Comparison of ENCODE assay signal across 29 cellular contexts in the genomic region with DNA sequence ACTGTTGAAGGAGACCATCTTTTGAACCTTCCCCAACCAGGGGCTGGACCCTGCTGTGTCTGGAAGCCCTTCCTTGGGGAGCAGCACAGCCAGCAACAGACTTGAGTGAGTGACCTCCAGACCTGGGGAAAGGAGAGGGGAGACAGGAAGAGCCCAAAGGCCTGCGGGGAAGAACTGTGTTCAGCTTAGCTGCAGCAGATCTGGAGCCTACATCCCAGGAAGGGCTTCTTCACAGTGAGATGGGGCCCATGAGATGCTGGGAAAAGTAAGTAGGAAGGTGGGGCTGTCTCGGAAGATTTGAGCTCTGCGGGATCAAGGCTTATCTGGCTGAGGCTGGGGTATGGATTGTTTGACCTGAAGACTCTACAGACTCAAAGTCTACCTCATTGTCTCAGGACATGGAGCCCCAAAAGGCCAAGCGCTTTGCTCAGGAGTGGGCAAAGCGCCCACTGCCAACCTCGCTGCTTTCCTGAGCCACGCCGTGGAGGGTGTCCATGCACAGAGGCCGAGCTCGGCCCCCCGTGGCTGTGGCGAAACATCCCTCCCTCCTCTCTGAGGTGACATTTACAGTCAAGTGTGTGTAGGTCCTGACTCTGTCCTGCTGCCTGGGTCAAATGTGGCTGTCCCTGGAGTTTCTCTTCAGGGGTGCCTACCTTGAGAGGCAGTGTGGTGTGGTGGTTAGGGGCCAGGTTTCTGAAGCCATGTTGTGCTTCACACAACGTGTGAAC. TPM values are rescaled to one million over a fixed set of nuclear protein-coding genes. Genes with fewer than 3 reads are reported as not detected.
DNase-seq lines count a peak whose midpoint lies in the region; ATAC-seq, FAIRE-seq and TF ChIP-seq lines count a peak whose summit lies in the region.
"Had no signal": no experiment of that assay in that cellular context is flagged by ENCODE, and none has a peak within 500 bp of the region (broad histone marks: within the 10 kb centered on the region; RNA-seq: fewer than 3 reads in every experiment).

No MANE protein-coding gene starts in this region.

- no peak for ATAC-seq in activated T-cell treated with anti-CD3 and anti-CD28 coated beads, Interleukin-2, amount 50 U/mL, for 72 hours (replicated peaks in 1 of 2)
- no peak for ATAC-seq in gastroesophageal sphincter
- ATAC-seq: HCT116, mucosa of descending colon, psoas muscle had no signal

- no peak for TF ChIP-seq EP300 in sigmoid colon (IDR thresholded peaks at IDR 0.05)
- TF ChIP-seq EP300 in gastroesophageal sphincter (IDR thresholded peaks at IDR 0.05), result no peak

- no peaks in the 10 kb centered on the region for H3K36me3 ChIP-seq in WERI-Rb-1
- H3K36me3 ChIP-seq in kidney (ENCODE audit: control insufficient read depth in 1 of 2, insufficient read depth in 2 of 2, low read length in 2 of 2), result no peaks in the 10 kb centered on the region
- no peaks in the 10 kb centered on the region for H3K36me3 ChIP-seq in sigmoid colon
- H3K36me3 ChIP-seq in A673 (ENCODE audit: insufficient read depth, low read length, poor library complexity, severe bottlenecking), result no peaks in the 10 kb centered on the region
- no peaks in the 10 kb centered on the region for H3K36me3 ChIP-seq in gastroesophageal sphincter
- H3K36me3 ChIP-seq: breast epithelium, colonic mucosa, neutrophil had no signal

- TF ChIP-seq CTCF in WERI-Rb-1 (IDR thresholded peaks at IDR 0.05; ENCODE audit: low read depth, low read length) (no peak), kidney (IDR thresholded peaks at IDR 0.05; ENCODE audit: borderline replicate concordance, extremely low read depth, insufficient read depth) (no peak), sigmoid colon (IDR thresholded peaks at IDR 0.05) (no peak), A673 (conservative IDR thresholded peaks at IDR 0.05; ENCODE audit: low read depth, low read length) (no peak), gastroesophageal sphincter (IDR thresholded peaks at IDR 0.05) (no peak)

- TF ChIP-seq POLR2A in sigmoid colon (IDR thresholded peaks at IDR 0.05) (no peak), gastroesophageal sphincter (IDR thresholded peaks at IDR 0.05) (no peak)

- WGBS in sigmoid colon, 2 donors, result 89 to 93% methylated on average over 13 of the region's 13 CpGs
- WGBS in gastroesophageal sphincter (ENCODE audit: low coverage in 1 of 2), 2 donors, result 74 to 84% methylated on average over 4 to 6 of the region's 13 CpGs

- no peak overlapping the region for H3K9ac ChIP-seq in kidney (ENCODE audit: low read length in 2 of 2)

- FAIRE-seq in kidney (lab: Jason Lieb, UNC), result no peak
- FAIRE-seq: A204.1, endometrium, islet of Langerhans had no signal

- no peaks in the 10 kb centered on the region for H3K27me3 Mint-ChIP-seq in activated T-cell treated with anti-CD3 and anti-CD28 coated beads, Interleukin-2, amount 50 U/mL, for 72 hours (ENCODE audit: low read depth)

- H3K27ac ChIP-seq in WERI-Rb-1 (no peak overlapping the region), kidney (ENCODE audit: low read depth in 2 of 2, low read length in 2 of 2) (no peak overlapping the region), sigmoid colon (no peak overlapping the region), A673 (ENCODE audit: low read depth, low read length, poor library complexity, severe bottlenecking) (no peak overlapping the region), gastroesophageal sphincter (no peak overlapping the region)
- H3K27ac ChIP-seq: breast epithelium, colonic mucosa, neutrophil, psoas muscle had no signal

- no peaks in the 10 kb centered on the region for H3K9me3 Mint-ChIP-seq in activated T-cell treated with anti-CD3 and anti-CD28 coated beads, Interleukin-2, amount 50 U/mL, for 72 hours
- H3K9me3 Mint-ChIP-seq: IgD-negative memory B cell had no signal

- no TSS peak for BruUV-seq in A673 (replicated peaks; lab: Mats Ljungman, UMichigan)

- no peak overlapping the region for H3K27ac Mint-ChIP-seq in activated T-cell treated with anti-CD3 and anti-CD28 coated beads, Interleukin-2, amount 50 U/mL, for 72 hours
- H3K27ac Mint-ChIP-seq: IgD-negative memory B cell had no signal

- H3K4me3 Mint-ChIP-seq in activated T-cell treated with anti-CD3 and anti-CD28 coated beads, Interleukin-2, amount 50 U/mL, for 72 hours, result no peak overlapping the region

- no peaks in the 10 kb centered on the region for H3K4me1 ChIP-seq in kidney (ENCODE audit: control insufficient read depth in 1 of 2, insufficient read depth in 1 of 2, low read depth in 1 of 2, low read length in 2 of 2)
- peaks cover 0 to 9% (median 4%) of the 10 kb centered on the region in 4 donors for H3K4me1 ChIP-seq in sigmoid colon
- peaks cover 11% of the 10 kb centered on the region for H3K4me1 ChIP-seq in A673 (ENCODE audit: insufficient read depth, low read length, poor library complexity, severe bottlenecking)
- peaks cover 0 to 21% (median 4%) of the 10 kb centered on the region in 3 donors for H3K4me1 ChIP-seq in gastroesophageal sphincter
- H3K4me1 ChIP-seq: colonic mucosa had no signal

- DNase-seq in activated T-cell treated with anti-CD3 and anti-CD28 coated beads, Interleukin-2, amount 50 U/mL, for 1 hour, result peak; percentile 10
- DNase-seq in activated T-cell treated with anti-CD3 and anti-CD28 coated beads, Interleukin-2, amount 50 U/mL, for 72 hours, result no peak
- DNase-seq in WERI-Rb-1 (peak; percentile 4), kidney (peak; percentile 40), sigmoid colon (peak; percentile 36), A673 (ENCODE audit: low spot score) (no peak), dedifferentiated amniotic fluid mesenchymal stem cell (ENCODE audit: extremely low spot score) (no peak)
- DNase-seq: activated CD4-positive, alpha-beta T cell treated with anti-CD3 and anti-CD28 coated beads, Interleukin-2, amount 50 U/mL, for 1 hour; activated gamma-delta T cell treated with Interleukin-2 at 50 U/mL for 16 hours; colonic mucosa; COR-L47; DND-41; mucosa of descending colon; NCI-H1105 treated with DMSO at 0.1 percent for 48 hours; NCI-H2029 treated with DMSO at 0.1 percent for 48 hours; NCI-H226; NCI-H748 treated with DMSO at 0.1 percent for 48 hours; RPMI8226 had no signal

- H3K9me3 ChIP-seq in WERI-Rb-1 (ENCODE audit: severe bottlenecking) (no peaks in the 10 kb centered on the region), kidney (ENCODE audit: control insufficient read depth in 1 of 2, low read length in 2 of 2) (no peaks in the 10 kb centered on the region), sigmoid colon (no peaks in the 10 kb centered on the region), A673 (ENCODE audit: low read depth, low read length, poor library complexity, severe bottlenecking) (no peaks in the 10 kb centered on the region), gastroesophageal sphincter (no peaks in the 10 kb centered on the region)
- H3K9me3 ChIP-seq: breast epithelium, colonic mucosa, mucosa of descending colon, neutrophil, psoas muscle had no signal

- no peaks in the 10 kb centered on the region for H3K36me3 Mint-ChIP-seq in activated T-cell treated with anti-CD3 and anti-CD28 coated beads, Interleukin-2, amount 50 U/mL, for 72 hours (ENCODE audit: insufficient read depth in 2 of 2)

- POLR2A ChIA-PET in A673 (lab: Charles Lee; ENCODE audit: low non-redundant PET), result no interaction called here

- peaks cover 9% of the 10 kb centered on the region for H3K4me1 Mint-ChIP-seq in activated T-cell treated with anti-CD3 and anti-CD28 coated beads, Interleukin-2, amount 50 U/mL, for 72 hours (ENCODE audit: low read depth)

- H3K27me3 ChIP-seq in WERI-Rb-1 (ENCODE audit: insufficient read depth, low read depth, severe bottlenecking) (no peaks in the 10 kb centered on the region), sigmoid colon (no peaks in the 10 kb centered on the region), A673 (replicated peaks; ENCODE audit: insufficient read depth, low read depth, low read length, poor library complexity) (no peaks in the 10 kb centered on the region), gastroesophageal sphincter (peaks cover 17% of the 10 kb centered on the region)
- H3K27me3 ChIP-seq: breast epithelium, colonic mucosa had no signal

- H3K4me3 ChIP-seq in WERI-Rb-1 (ENCODE audit: low read depth, low read length) (no peak overlapping the region), kidney (ENCODE audit: low read length in 2 of 2) (no peak overlapping the region), sigmoid colon (no peak overlapping the region), A673 (ENCODE audit: low read depth, low read length, poor library complexity, severe bottlenecking) (no peak overlapping the region), gastroesophageal sphincter (no peak overlapping the region)
- H3K4me3 ChIP-seq: breast epithelium, colonic mucosa, mucosa of descending colon, psoas muscle had no signal

- intact Hi-C loops in kidney (cut with DNase I) (loop anchor here (5.0 kb wide), 1 partner anchor 129 kb away; no protein-coding TSS in a partner anchor), sigmoid colon (cut with DNase I) (no loop called here), A673 (cut with micrococcal nuclease; ENCODE audit: unreplicated experiment) (no loop called here)

- CTCF ChIA-PET in A673 (lab: Charles Lee), result interaction anchor here (1.0 kb wide), 2 partner anchors 125 to 172 kb away, joined by 3 read pairs; no protein-coding TSS in a partner anchor

RNA-seq across cellular contexts. Expression of gene SPOCD1, which starts 24.5 kb away (rescaled TPM):
- 1 to 10 TPM in 1 of 2 donors, under 1 TPM in 1; 0.74 to 1.0 TPM for total RNA-seq in activated T-cell treated with anti-CD3 and anti-CD28 coated beads, Interleukin-2, amount 50 U/mL, for 72 hours
- total RNA-seq in kidney (0.98 TPM), sigmoid colon (under 1 TPM in 2 of 4 donors, not detected in 2; 0.14 to 0.55 TPM), A673 (2021) (0.58 and 0.85 TPM in 2 replicates), gastroesophageal sphincter (1 to 10 TPM in 2 of 4 donors, under 1 TPM in 1, not detected in 1; 0.27 to 1.6 (median 1.3) TPM)
- polyA plus RNA-seq in kidney (ENCODE audit: insufficient read depth, low read depth, low replicate concordance) (0.22 TPM), sigmoid colon (under 1 TPM in 1 of 3 donors, not detected in 2; 0.70 TPM)
- total RNA-seq: skeletal muscle tissue; T-helper 2 cell treated with Interferon-gamma antibody and Interleukin-4, amounts not matched to agents 100 ng/mL and 5 ng/mL, for 36 hours had no signal
- polyA plus RNA-seq: IgD-negative memory B cell had no signal

RNA-seq across cellular contexts. Expression of gene ADGRB2, which starts 27.2 kb away (rescaled TPM):
- 1 to 10 TPM; 1.0 to 2.3 TPM for total RNA-seq in activated T-cell treated with anti-CD3 and anti-CD28 coated beads, Interleukin-2, amount 50 U/mL, for 72 hours
- total RNA-seq in kidney, result 3.2 TPM
- polyA plus RNA-seq in kidney (ENCODE audit: insufficient read depth, low read depth, low replicate concordance), result 5.3 TPM
- total RNA-seq in sigmoid colon, result 1 to 10 TPM; 1.4 to 3.9 (median 1.5) TPM
- 1 to 10 TPM in 1 of 3 donors, not detected in 2; 1.3 TPM for polyA plus RNA-seq in sigmoid colon
- total RNA-seq in A673 (2021), result 5.9 and 8.6 TPM in 2 replicates
- total RNA-seq in gastroesophageal sphincter, result 1 to 10 TPM; 1.7 to 6.0 (median 3.2) TPM

Comparison
In these comparisons a context has a peak if more than half of its experiments do, and no peak if none do; other contexts are left out.
1. DNase-seq: peak in activated T-cell treated with anti-CD3 and anti-CD28 coated beads, Interleukin-2, amount 50 U/mL, for 1 hour (single experiment), WERI-Rb-1 (single experiment), kidney (single experiment) and sigmoid colon (single experiment); none in activated T-cell treated with anti-CD3 and anti-CD28 coated beads, Interleukin-2, amount 50 U/mL, for 72 hours (0 of 2), A673 (single experiment) and dedifferentiated amniotic fluid mesenchymal stem cell (single experiment).